8 cellular contexts compared by ENCODE assay signal in genomic region chr4:41933997-41934812, GRCh38. TPM values are rescaled to one million over a fixed set of nuclear protein-coding genes. Genes with fewer than 3 reads are reported as not detected.
A peak's percentile ranks its signal among the peaks of the same experiment; 100 is the strongest.
DNase-seq lines count a peak whose midpoint lies in the region; ATAC-seq, FAIRE-seq and TF ChIP-seq lines count a peak whose summit lies in the region.

No MANE protein-coding gene starts in this region.

- H3K4me3 ChIP-seq in kidney (ENCODE audit: low read length in 2 of 2) = peak overlapping the region; percentile 95 to 96
- H3K4me3 ChIP-seq in upper lobe of left lung = peak overlapping the region in 3 of 4 donors; percentile 71 to 85 (median 81)

- H3K9me3 Mint-ChIP-seq in activated naive CD4-positive, alpha-beta T cell treated with anti-CD3 and anti-CD28 coated beads, Interleukin-2, amount 50 U/mL, for 24 hours = no peaks in the 10 kb centered on the region
- H3K9me3 Mint-ChIP-seq in activated CD8-positive, alpha-beta T cell treated with anti-CD3 and anti-CD28 coated beads for 36 hours = no peaks in the 10 kb centered on the region

- POLR2A ChIA-PET in activated CD8-positive, alpha-beta T cell treated with anti-CD3 and anti-CD28 coated beads for 36 hours (lab: Charles Lee) = interaction anchor here (0.6 kb wide), 1 partner anchor 696 kb away, joined by 3 read pairs; no protein-coding TSS in a partner anchor

- H3K9me3 ChIP-seq in kidney (ENCODE audit: control insufficient read depth in 1 of 2, low read length in 2 of 2) = no peaks in the 10 kb centered on the region
- no peaks in the 10 kb centered on the region for H3K9me3 ChIP-seq in upper lobe of left lung

- H3K36me3 Mint-ChIP-seq in activated naive CD4-positive, alpha-beta T cell treated with anti-CD3 and anti-CD28 coated beads, Interleukin-2, amount 50 U/mL, for 24 hours = peaks cover 10% of the 10 kb centered on the region
- peaks cover 29% of the 10 kb centered on the region for H3K36me3 Mint-ChIP-seq in activated CD8-positive, alpha-beta T cell treated with anti-CD3 and anti-CD28 coated beads for 36 hours (ENCODE audit: low read depth)

- H3K27me3 ChIP-seq in upper lobe of left lung = no peaks in the 10 kb centered on the region

- CTCF ChIA-PET in activated CD8-positive, alpha-beta T cell treated with anti-CD3 and anti-CD28 coated beads for 36 hours (lab: Charles Lee) = no interaction called here

- peak overlapping the region; percentile 94 for H3K27ac Mint-ChIP-seq in activated naive CD4-positive, alpha-beta T cell treated with anti-CD3 and anti-CD28 coated beads, Interleukin-2, amount 50 U/mL, for 24 hours
- H3K27ac Mint-ChIP-seq in activated CD8-positive, alpha-beta T cell treated with anti-CD3 and anti-CD28 coated beads for 36 hours = peak overlapping the region; percentile 95

- no peak for TF ChIP-seq CTCF in activated CD8-positive, alpha-beta T cell treated with anti-CD3 and anti-CD28 coated beads for 36 hours (IDR thresholded peaks at IDR 0.05)
- no peak for TF ChIP-seq CTCF in kidney (IDR thresholded peaks at IDR 0.05; ENCODE audit: borderline replicate concordance, extremely low read depth, insufficient read depth)
- TF ChIP-seq CTCF in upper lobe of left lung (IDR thresholded peaks at IDR 0.05) = no peak

- TF ChIP-seq EP300 in upper lobe of left lung (IDR thresholded peaks at IDR 0.05) = no peak

- H3K4me1 ChIP-seq in kidney (ENCODE audit: control insufficient read depth in 1 of 2, insufficient read depth in 1 of 2, low read depth in 1 of 2, low read length in 2 of 2) = peaks cover 0 to 9% of the 10 kb centered on the region in 2 donors
- H3K4me1 ChIP-seq in upper lobe of left lung = peaks cover 18 to 36% (median 28%) of the 10 kb centered on the region in 4 donors

- no peak for ATAC-seq in activated CD8-positive, alpha-beta T cell treated with anti-CD3 and anti-CD28 coated beads for 36 hours
- ATAC-seq in upper lobe of left lung (ENCODE audit: low FRiP score in 2 of 2) = peak in 1 of 2 donors; percentile 63
- ATAC-seq in GM21723 (IDR thresholded peaks at IDR 0.05; ENCODE audit: unreplicated experiment) = no peak

- H3K36me3 ChIP-seq in kidney (ENCODE audit: control insufficient read depth in 1 of 2, insufficient read depth in 2 of 2, low read length in 2 of 2) = peaks cover 3 to 4% of the 10 kb centered on the region in 2 donors
- peaks cover 0 to 4% (median under 1%) of the 10 kb centered on the region in 4 donors for H3K36me3 ChIP-seq in upper lobe of left lung

- FAIRE-seq in kidney (lab: Jason Lieb, UNC) = no peak

- TF ChIP-seq POLR2A in upper lobe of left lung (IDR thresholded peaks at IDR 0.05) = no peak

- H3K9ac ChIP-seq in kidney (ENCODE audit: low read length in 2 of 2) = no peak overlapping the region

- no peak for DNase-seq in activated naive CD4-positive, alpha-beta T cell (lab: John Stamatoyannopoulos, UW)
- no peak for DNase-seq in activated CD8-positive, alpha-beta T cell treated with anti-CD3 and anti-CD28 coated beads for 36 hours
- DNase-seq in kidney (no peak), upper lobe of left lung (no peak), amniotic stem cell (lab: John Stamatoyannopoulos, UW) (no peak), NCI-H1417 treated with DMSO at 0.1 percent for 48 hours (lab: John Stamatoyannopoulos, UW) (no peak)

- intact Hi-C loops in activated CD8-positive, alpha-beta T cell treated with anti-CD3 and anti-CD28 coated beads for 36 hours (cut with micrococcal nuclease) = no loop called here
- intact Hi-C loops in kidney (cut with DNase I) = no loop called here

- H3K27me3 Mint-ChIP-seq in activated naive CD4-positive, alpha-beta T cell treated with anti-CD3 and anti-CD28 coated beads, Interleukin-2, amount 50 U/mL, for 24 hours = no peaks in the 10 kb centered on the region
- no peaks in the 10 kb centered on the region for H3K27me3 Mint-ChIP-seq in activated CD8-positive, alpha-beta T cell treated with anti-CD3 and anti-CD28 coated beads for 36 hours

- WGBS in upper lobe of left lung, 2 donors = 70 to 84% methylated on average over 17 of the region's 17 CpGs

- peaks cover 33% of the 10 kb centered on the region for H3K4me1 Mint-ChIP-seq in activated naive CD4-positive, alpha-beta T cell treated with anti-CD3 and anti-CD28 coated beads, Interleukin-2, amount 50 U/mL, for 24 hours
- peaks cover 33% of the 10 kb centered on the region for H3K4me1 Mint-ChIP-seq in activated CD8-positive, alpha-beta T cell treated with anti-CD3 and anti-CD28 coated beads for 36 hours (ENCODE audit: low read depth)

- peak overlapping the region; percentile 91 for H3K4me3 Mint-ChIP-seq in activated naive CD4-positive, alpha-beta T cell treated with anti-CD3 and anti-CD28 coated beads, Interleukin-2, amount 50 U/mL, for 24 hours
- H3K4me3 Mint-ChIP-seq in activated CD8-positive, alpha-beta T cell treated with anti-CD3 and anti-CD28 coated beads for 36 hours = peak overlapping the region; percentile 97

- H3K27ac ChIP-seq in kidney (ENCODE audit: low read depth in 2 of 2, low read length in 2 of 2) (peak overlapping the region in 1 of 2 donors; percentile 82), upper lobe of left lung (peak overlapping the region; percentile 88 to 94 (median 89))

RNA-seq across cellular contexts. Expression of gene TMEM33, which starts 1.0 kb away (rescaled TPM):
- total RNA-seq in activated CD8-positive, alpha-beta T cell treated with anti-CD3 and anti-CD28 coated beads for 36 hours = 10 to 100 TPM; 49.2 to 49.4 TPM
- total RNA-seq in kidney (63.8 TPM), upper lobe of left lung (10 to 100 TPM; 14.7 to 68.9 (median 46.9) TPM)
- polyA plus RNA-seq in kidney (ENCODE audit: insufficient read depth, low read depth, low replicate concordance) = 20.3 TPM

RNA-seq across cellular contexts. Expression of gene DCAF4L1, which starts 47.4 kb away (rescaled TPM):
- under 1 TPM; 0.31 to 0.41 TPM for total RNA-seq in activated CD8-positive, alpha-beta T cell treated with anti-CD3 and anti-CD28 coated beads for 36 hours
- total RNA-seq in kidney (0.16 TPM), upper lobe of left lung (1 to 10 TPM in 1 of 6 donors, under 1 TPM in 5; under 0.01 to 1.4 (median 0.29) TPM)
- polyA plus RNA-seq in kidney (ENCODE audit: insufficient read depth, low read depth, low replicate concordance) = 0.28 TPM

RNA-seq across cellular contexts. Expression of gene SLC30A9, which starts 56.1 kb away (rescaled TPM):
- 10 to 100 TPM; 42.5 to 51.6 TPM for total RNA-seq in activated CD8-positive, alpha-beta T cell treated with anti-CD3 and anti-CD28 coated beads for 36 hours
- total RNA-seq in kidney (70.8 TPM), upper lobe of left lung (10 to 100 TPM; 21.6 to 66.9 (median 45.1) TPM)
- polyA plus RNA-seq in kidney (ENCODE audit: insufficient read depth, low read depth, low replicate concordance) = 52.3 TPM
